In the genomic region with DNA sequence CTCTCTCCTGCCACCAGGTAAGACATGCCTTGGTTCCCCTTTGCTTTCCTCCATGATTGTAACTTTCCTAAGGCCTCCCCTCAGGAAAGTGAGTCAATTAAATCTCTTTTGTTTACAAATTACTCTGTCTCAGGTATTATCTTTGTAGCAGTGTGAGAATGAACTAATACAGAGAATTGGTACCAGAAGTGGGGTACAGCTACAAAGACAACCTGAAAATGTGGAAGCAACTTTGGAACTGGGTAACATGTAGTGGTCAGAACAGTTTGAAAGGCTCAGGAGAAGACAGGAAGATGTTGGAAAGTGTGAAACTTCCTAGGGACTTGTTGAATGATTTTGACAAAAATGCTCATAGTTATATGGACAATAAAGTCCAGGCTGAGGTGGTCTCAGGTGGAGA, we compare ENCODE assay signal across 11 cellular contexts.
"Had no signal": no experiment of that assay in that cellular context is flagged by ENCODE, and none has a peak within 500 bp of the region (broad histone marks: within the 10 kb centered on the region; RNA-seq: fewer than 3 reads in every experiment).

No MANE protein-coding gene starts in this region.

- H3K36me3 ChIP-seq: HAP-1 had no signal

- FAIRE-seq: H1, H54 had no signal

- H3K4me3 ChIP-seq: GM23248, GM23338, HAP-1 had no signal

- H3K4me1 ChIP-seq: HAP-1 had no signal

- H3K27ac ChIP-seq: GM23248 had no signal

- H2AFZ ChIP-seq: GM23248, GM23338 had no signal

- DNase-seq: GM23248, GOT3, H7, H9, HCEC 1CT, HFFc6 had no signal

- ATAC-seq: GM23338, HCT116 had no signal

- H3K9ac ChIP-seq: GM23248 had no signal

- H3K4me2 ChIP-seq: GM23338 had no signal
